ENCODE assay signal across 20 cellular contexts in the genomic region with DNA sequence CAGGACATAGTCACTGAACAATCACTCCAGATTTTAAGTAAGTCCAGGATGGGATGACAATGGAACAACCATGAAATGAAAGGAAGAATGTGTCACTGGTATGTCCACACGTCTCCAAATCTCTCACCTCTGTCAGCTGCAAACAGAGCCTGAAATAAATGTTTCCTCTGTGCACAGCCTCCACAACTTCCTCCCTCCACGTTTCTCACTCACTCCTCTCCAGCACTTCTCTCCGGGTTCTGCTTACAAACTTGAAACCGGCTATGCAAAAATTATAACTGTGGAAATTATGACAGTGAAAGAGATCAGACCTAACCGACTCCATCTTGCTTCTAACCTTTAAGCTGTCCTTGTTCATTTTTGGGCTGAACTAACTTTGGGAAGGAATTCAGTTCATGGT. TPM values are rescaled to one million over a fixed set of nuclear protein-coding genes. Genes with fewer than 3 reads are reported as not detected.
A peak's percentile ranks its signal among the peaks of the same experiment; 100 is the strongest.
DNase-seq lines count a peak whose midpoint lies in the region; ATAC-seq and TF ChIP-seq lines count a peak whose summit lies in the region.
"Had no signal": no experiment of that assay in that cellular context is flagged by ENCODE, and none has a peak within 500 bp of the region (broad histone marks: within the 10 kb centered on the region; RNA-seq: fewer than 3 reads in every experiment).

No MANE protein-coding gene starts in this region.

- H3K9ac ChIP-seq in smooth muscle cell (ENCODE audit: low read depth), result no peak overlapping the region
- H3K9ac ChIP-seq: GM23248 had no signal

- no peaks in the 10 kb centered on the region for H3K36me3 ChIP-seq in DOHH2 (ENCODE audit: control insufficient read depth, low read length)
- H3K36me3 ChIP-seq in smooth muscle cell (ENCODE audit: low read depth), result no peaks in the 10 kb centered on the region
- H3K36me3 ChIP-seq: HAP-1, MG63 had no signal

- H3K9me3 ChIP-seq in DOHH2 (ENCODE audit: control insufficient read depth, insufficient read depth, low read length), result no peaks in the 10 kb centered on the region
- no peaks in the 10 kb centered on the region for H3K9me3 ChIP-seq in T-helper 17 cell (ENCODE audit: control insufficient read depth, low read length, poor library complexity, severe bottlenecking)
- H3K9me3 ChIP-seq in smooth muscle cell (replicated peaks; ENCODE audit: low read depth), result no peaks in the 10 kb centered on the region
- H3K9me3 ChIP-seq: MG63 had no signal

- H3K4me2 ChIP-seq in DOHH2 (ENCODE audit: low read length), result 0 out of 2 replicates have a peak overlapping the region, but pooled peaks have one; percentile 7
- H3K4me2 ChIP-seq in smooth muscle cell, result no peak overlapping the region

- peaks cover 28% of the 10 kb centered on the region for H3K27me3 ChIP-seq in DOHH2 (ENCODE audit: control insufficient read depth, low read length)
- H3K27me3 ChIP-seq in smooth muscle cell (ENCODE audit: low read depth), result no peaks in the 10 kb centered on the region
- H3K27me3 ChIP-seq: MG63 had no signal

- H4K20me1 ChIP-seq in DOHH2 (ENCODE audit: control insufficient read depth, insufficient read depth, low read depth, low read length) (no peaks in the 10 kb centered on the region), smooth muscle cell (ENCODE audit: low read depth) (no peaks in the 10 kb centered on the region)

- H3K9me2 ChIP-seq in DOHH2 (replicated peaks; ENCODE audit: control insufficient read depth, low read length), result no peaks in the 10 kb centered on the region

- peaks cover 20% of the 10 kb centered on the region for H3K27me3 Mint-ChIP-seq in T-helper 17 cell

- H2AFZ ChIP-seq in smooth muscle cell (ENCODE audit: low read depth), result no peak overlapping the region
- H2AFZ ChIP-seq: GM23248 had no signal

- no peak for TF ChIP-seq CTCF in DOHH2 (IDR thresholded peaks at IDR 0.05; ENCODE audit: low read depth, low read length, poor library complexity, severe bottlenecking)
- TF ChIP-seq CTCF in smooth muscle cell (IDR thresholded peaks at IDR 0.05; ENCODE audit: borderline replicate concordance, insufficient read depth, poor library complexity, severe bottlenecking), result no peak

- no peak overlapping the region for H3K4me3 ChIP-seq in DOHH2 (ENCODE audit: low read length)
- no peak overlapping the region for H3K4me3 ChIP-seq in smooth muscle cell
- H3K4me3 ChIP-seq: GM23248, HAP-1, MG63 had no signal

- peaks cover 22% of the 10 kb centered on the region for H3K4me1 Mint-ChIP-seq in T-helper 17 cell

- peak overlapping the region; percentile 15 for H3K4me3 Mint-ChIP-seq in T-helper 17 cell
- H3K4me3 Mint-ChIP-seq: IgD-negative memory B cell had no signal

- 66% methylated on average over 5 of the region's 5 CpGs for WGBS in smooth muscle cell (ENCODE audit: low lambda C conversion rate)

- H3F3A ChIP-seq in DOHH2 (ENCODE audit: control insufficient read depth, insufficient read depth) (no peaks in the 10 kb centered on the region), smooth muscle cell (ENCODE audit: low read depth) (peaks cover 7% of the 10 kb centered on the region)

- H3K27ac ChIP-seq in DOHH2 (ENCODE audit: low read depth, low read length), result no peak overlapping the region
- no peak overlapping the region for H3K27ac ChIP-seq in smooth muscle cell (ENCODE audit: low read depth)
- H3K27ac ChIP-seq: C4-2B, GM23248 had no signal

- peaks cover 3% of the 10 kb centered on the region for H3K36me3 Mint-ChIP-seq in T-helper 17 cell (ENCODE audit: low read depth)
- H3K36me3 Mint-ChIP-seq: IgD-negative memory B cell had no signal

- DNase-seq in AML-193 (lab: John Stamatoyannopoulos, UW) (peak; percentile 47 to 59), MV-4-11 (lab: John Stamatoyannopoulos, UW) (peak; percentile 18), T-helper 17 cell (no peak), medulla oblongata (ENCODE audit: extremely low spot score) (no peak), smooth muscle cell (lab: John Stamatoyannopoulos, UW; ENCODE audit: unreplicated experiment) (no peak)
- DNase-seq: DND-41, GM23248, Karpas-422, MG63, NCI-H1105 treated with DMSO at 0.1 percent for 48 hours, NCI-H1694, NCI-H2081 treated with DMSO at 0.1 percent for 48 hours, NCI-H774 had no signal

- H3K27ac Mint-ChIP-seq in T-helper 17 cell, result no peak overlapping the region
- H3K27ac Mint-ChIP-seq: IgD-negative memory B cell had no signal

- ATAC-seq in T-helper 17 cell, result no peak
- ATAC-seq in GM21423 (IDR thresholded peaks at IDR 0.05; ENCODE audit: unreplicated experiment), result no peak
- ATAC-seq: Panc1 had no signal

- peaks cover 28% of the 10 kb centered on the region for H3K4me1 ChIP-seq in DOHH2 (ENCODE audit: control insufficient read depth, low read length)
- peaks cover 8% of the 10 kb centered on the region for H3K4me1 ChIP-seq in smooth muscle cell (ENCODE audit: low read depth)
- H3K4me1 ChIP-seq: HAP-1 had no signal

- no peaks in the 10 kb centered on the region for H3K79me2 ChIP-seq in DOHH2 (ENCODE audit: control insufficient read depth, low read length)
- no peaks in the 10 kb centered on the region for H3K79me2 ChIP-seq in smooth muscle cell (ENCODE audit: low read depth)

RNA-seq across cellular contexts. Expression of gene ALOX5AP, which starts 35.0 kb away (rescaled TPM):
- total RNA-seq in T-helper 17 cell (10 to 100 TPM; 58.4 to 68.4 TPM), smooth muscle cell (2.6 TPM in 1 of 2 replicates, not detected in the other)
- polyA plus RNA-seq in smooth muscle cell, result 0.22 and 0.85 TPM in 2 replicates
- total RNA-seq: GM23248, NCI-H460 had no signal

Comparison
In these comparisons a context has a peak if more than half of its experiments do, and no peak if none do; other contexts are left out.
1. DNase-seq: peak in AML-193 (2 of 2) and MV-4-11 (single experiment); none in T-helper 17 cell (0 of 3), medulla oblongata (single experiment) and smooth muscle cell (single experiment).
2. RNA of gene ALOX5AP, which starts 35.0 kb away (total RNA-seq): 58.4 to 68.4 TPM in T-helper 17 cell; 2.6 TPM in smooth muscle cell; every median in the first group is over 10 times any median in the second.